13 cellular contexts compared by ENCODE assay signal in genomic region chr22:23072035-23072910, GRCh38. TPM values are rescaled to one million over a fixed set of nuclear protein-coding genes. Genes with fewer than 3 reads are reported as not detected.
DNase-seq lines count a peak whose midpoint lies in the region; ATAC-seq and TF ChIP-seq lines count a peak whose summit lies in the region.
"Had no signal": no experiment of that assay in that cellular context is flagged by ENCODE, and none has a peak within 500 bp of the region (broad histone marks: within the 10 kb centered on the region; RNA-seq: fewer than 3 reads in every experiment).

No MANE protein-coding gene starts in this region.

- ATAC-seq in SK-N-SH treated with all-trans-retinoic acid at 6 μM for 48 hours (no peak), WTC11 (no peak), right lobe of liver (no peak)
- no peak for ATAC-seq in stimulated activated effector memory CD8-positive, alpha-beta T cell treated with anti-CD3 and anti-CD28 coated beads, Interleukin-12 subunit alpha, Interleukin-12 subunit beta, amount 100 ng/mL, for 72 hours

- no peaks in the 10 kb centered on the region for H3K36me3 ChIP-seq in SK-N-SH (replicated peaks in 1 of 2; ENCODE audit: control insufficient read depth in 1 of 2, insufficient read depth in 2 of 2, low read length in 1 of 2)
- H3K36me3 ChIP-seq in right lobe of liver, result no peaks in the 10 kb centered on the region
- H3K36me3 ChIP-seq: breast epithelium had no signal

- peak overlapping the region; percentile 96; the same call in 1 of the 2 replicates for H3K4me2 ChIP-seq in SK-N-SH
- H3K4me2 ChIP-seq: PC-9 had no signal

- no peaks in the 10 kb centered on the region; the same call in 1 of the 2 replicates for H3K79me2 ChIP-seq in SK-N-SH (ENCODE audit: insufficient read depth)

- H3K9me3 Mint-ChIP-seq in WTC11, result no peaks in the 10 kb centered on the region
- no peaks in the 10 kb centered on the region for H3K9me3 Mint-ChIP-seq in stimulated activated effector memory CD8-positive, alpha-beta T cell treated with anti-CD3 and anti-CD28 coated beads, Interleukin-12 subunit alpha, Interleukin-12 subunit beta, amount 100 ng/mL, for 72 hours

- peaks cover 17% of the 10 kb centered on the region for H3K4me1 Mint-ChIP-seq in WTC11
- peaks cover 37% of the 10 kb centered on the region for H3K4me1 Mint-ChIP-seq in stimulated activated effector memory CD8-positive, alpha-beta T cell treated with anti-CD3 and anti-CD28 coated beads, Interleukin-12 subunit alpha, Interleukin-12 subunit beta, amount 100 ng/mL, for 72 hours

- POLR2A ChIA-PET in SK-N-SH (lab: Yijun Ruan, JAX) (interaction anchor here (1.4 kb wide), 1 partner anchor 38 kb away, joined by 3 read pairs; no protein-coding TSS in a partner anchor), WTC11 (lab: Charles Lee) (no interaction called here)

- no peaks in the 10 kb centered on the region for H3F3A ChIP-seq in SK-N-SH (replicated peaks; ENCODE audit: insufficient read depth)

- no peak overlapping the region for H2AFZ ChIP-seq in SK-N-SH (ENCODE audit: low read depth)
- H2AFZ ChIP-seq: PC-9 had no signal

- H3K27me3 Mint-ChIP-seq in WTC11 (ENCODE audit: low read depth), result peaks cover 46% of the 10 kb centered on the region

- no peak for TF ChIP-seq POLR2A in right lobe of liver (IDR thresholded peaks at IDR 0.05)

- H3K4me3 ChIP-seq in SK-N-SH (ENCODE audit: low read depth in 2 of 2, low read length in 1 of 2), result no peak overlapping the region
- H3K4me3 ChIP-seq in right lobe of liver, result no peak overlapping the region
- H3K4me3 ChIP-seq: PC-9 had no signal

- 92% methylated on average over 7 of the region's 11 CpGs for WGBS in SK-N-SH (ENCODE audit: low lambda C conversion rate)
- 92% methylated on average over 7 of the region's 11 CpGs for WGBS in right lobe of liver (ENCODE audit: insufficient coverage, low coverage, low lambda C conversion rate, missing lambda C conversion rate)

- H3K9ac ChIP-seq in SK-N-SH, result no peak overlapping the region
- H3K9ac ChIP-seq: KMS-11 had no signal

- CTCF ChIA-PET in SK-N-SH (lab: Yijun Ruan, JAX), result interaction anchor here (0.7 to 1.5 kb wide), 7 partner anchors 9 to 314 kb away, joined by 3 to 8 read pairs (median 3); no protein-coding TSS in a partner anchor
- CTCF ChIA-PET in WTC11 (lab: Charles Lee), result interaction anchor here (1.3 to 3.9 kb wide), 4 partner anchors 113 to 218 kb away, joined by 3 to 36 read pairs (median 4); no protein-coding TSS in a partner anchor

- H3K36me3 Mint-ChIP-seq in WTC11, result no peaks in the 10 kb centered on the region
- peaks cover 5% of the 10 kb centered on the region for H3K36me3 Mint-ChIP-seq in stimulated activated effector memory CD8-positive, alpha-beta T cell treated with anti-CD3 and anti-CD28 coated beads, Interleukin-12 subunit alpha, Interleukin-12 subunit beta, amount 100 ng/mL, for 72 hours

- H3K27me3 ChIP-seq in SK-N-SH (ENCODE audit: insufficient read depth) (no peaks in the 10 kb centered on the region), right lobe of liver (no peaks in the 10 kb centered on the region)
- H3K27me3 ChIP-seq: breast epithelium had no signal

- peaks cover 3% of the 10 kb centered on the region; the same call in 1 of the 2 replicates for H4K20me1 ChIP-seq in SK-N-SH (ENCODE audit: insufficient read depth)

- TF ChIP-seq EP300 in SK-N-SH (IDR thresholded peaks at IDR 0.05; ENCODE audit: borderline replicate concordance in 1 of 2, low read depth in 1 of 2, low read length in 1 of 2), result no peak

- no peak overlapping the region for H3K27ac Mint-ChIP-seq in WTC11
- H3K27ac Mint-ChIP-seq in stimulated activated effector memory CD8-positive, alpha-beta T cell treated with anti-CD3 and anti-CD28 coated beads, Interleukin-12 subunit alpha, Interleukin-12 subunit beta, amount 100 ng/mL, for 72 hours, result peak overlapping the region; percentile 50

- H3K9me2 ChIP-seq in SK-N-SH, result no peaks in the 10 kb centered on the region

- no peak for TF ChIP-seq CTCF in SK-N-SH (IDR thresholded peaks at IDR 0.05)
- TF ChIP-seq CTCF in WTC11 (IDR thresholded peaks at IDR 0.05), result no peak
- TF ChIP-seq CTCF in right lobe of liver (IDR thresholded peaks at IDR 0.05), result no peak

- peaks cover 5 to 35% of the 10 kb centered on the region in 2 experiments; a peak in 1 of 4 replicates for H3K4me1 ChIP-seq in SK-N-SH (ENCODE audit: control insufficient read depth in 1 of 2, insufficient read depth in 2 of 2, low read depth in 1 of 2, low read length in 1 of 2)
- peaks cover 0 to 5% (median 0%) of the 10 kb centered on the region in 4 donors for H3K4me1 ChIP-seq in right lobe of liver

- H3K27ac ChIP-seq in SK-N-SH (ENCODE audit: low read depth in 2 of 2, low read length in 1 of 2), result no peak overlapping the region
- no peak overlapping the region for H3K27ac ChIP-seq in right lobe of liver
- H3K27ac ChIP-seq: breast epithelium, KMS-11, PC-9 had no signal

- no peaks in the 10 kb centered on the region for H3K9me3 ChIP-seq in SK-N-SH
- H3K9me3 ChIP-seq in right lobe of liver, result no peaks in the 10 kb centered on the region
- H3K9me3 ChIP-seq: breast epithelium had no signal

- intact Hi-C loops in right lobe of liver (cut with DNase I), result no loop called here

- no peak for TF ChIP-seq RAD21 in SK-N-SH (IDR thresholded peaks at IDR 0.05; ENCODE audit: low read length)

- H3K4me3 Mint-ChIP-seq in WTC11, result peak overlapping the region; percentile 74
- H3K4me3 Mint-ChIP-seq in stimulated activated effector memory CD8-positive, alpha-beta T cell treated with anti-CD3 and anti-CD28 coated beads, Interleukin-12 subunit alpha, Interleukin-12 subunit beta, amount 100 ng/mL, for 72 hours, result peak overlapping the region; percentile 70

- no peak for DNase-seq in SK-N-SH
- no peak for DNase-seq in WTC11 (ENCODE audit: low spot score)
- DNase-seq in right lobe of liver, result peak in 2 of 3 donors; percentile 6 to 45
- no peak for DNase-seq in stimulated activated effector memory CD8-positive, alpha-beta T cell treated with anti-CD3 and anti-CD28 coated beads, Interleukin-12 subunit alpha, Interleukin-12 subunit beta, amount 100 ng/mL, for 72 hours (ENCODE audit: low spot score in 2 of 2)
- DNase-seq in NOMO-1 treated with dmso at 0.1 percent for 144 hours (lab: John Stamatoyannopoulos, UW; ENCODE audit: unreplicated experiment), result no peak
- DNase-seq in NCI-H510A (lab: John Stamatoyannopoulos, UW), result no peak
- DNase-seq in inferior parietal cortex (ENCODE audit: extremely low spot score), result no peak
- DNase-seq: NCI-H2107; PC-9; stimulated activated naive CD4-positive, alpha-beta T cell treated with Interleukin-2 at 50 U/mL for 16 hours had no signal

TF ChIP-seq in SK-N-SH, 30 proteins besides CTCF, POLR2A, EP300 and RAD21 (continues in another document):
- TF ChIP-seq SMC3 (IDR thresholded peaks at IDR 0.05; ENCODE audit: low read depth, low read length), result no peak

TF ChIP-seq in SK-N-SH treated with all-trans-retinoic acid at 6 μM for 48 hours, 23 proteins besides CTCF, POLR2A, EP300 and RAD21:
- no peak for TF ChIP-seq SNAI2 (CRISPR knock-in tag; IDR thresholded peaks at IDR 0.05)
- TF ChIP-seq RARB (CRISPR knock-in tag; IDR thresholded peaks at IDR 0.05), result no peak
- no peak for TF ChIP-seq PPARA (CRISPR knock-in tag; IDR thresholded peaks at IDR 0.05; ENCODE audit: borderline replicate concordance)
- no peak for TF ChIP-seq BACH2 (CRISPR knock-in tag; IDR thresholded peaks at IDR 0.05; ENCODE audit: borderline replicate concordance)
- no peak for TF ChIP-seq OSR1 (CRISPR knock-in tag; IDR thresholded peaks at IDR 0.05)
- TF ChIP-seq GLIS3 (CRISPR knock-in tag; IDR thresholded peaks at IDR 0.05), result no peak
- no peak for TF ChIP-seq ARNTL (CRISPR knock-in tag; IDR thresholded peaks at IDR 0.05; ENCODE audit: borderline replicate concordance, low read depth)
- no peak for TF ChIP-seq ZFP3 (CRISPR knock-in tag; IDR thresholded peaks at IDR 0.05)
- no peak for TF ChIP-seq ZC3H10 (CRISPR knock-in tag; IDR thresholded peaks at IDR 0.05)
- no peak for TF ChIP-seq ZNF565 (CRISPR knock-in tag; conservative IDR thresholded peaks at IDR 0.05; ENCODE audit: low read depth)
- TF ChIP-seq ZNF70 (CRISPR knock-in tag; IDR thresholded peaks at IDR 0.05), result no peak
- TF ChIP-seq TCF4 (CRISPR knock-in tag; IDR thresholded peaks at IDR 0.05; ENCODE audit: borderline replicate concordance), result no peak
- TF ChIP-seq ZFP30 (CRISPR knock-in tag; IDR thresholded peaks at IDR 0.05), result no peak

TF ChIP-seq in WTC11, 78 proteins besides CTCF, POLR2A, EP300 and RAD21 (continues in another document):
- TF ChIP-seq ZNF281 (CRISPR knock-in tag; IDR thresholded peaks at IDR 0.05) (no peak), NR1H2 (CRISPR knock-in tag; IDR thresholded peaks at IDR 0.05) (no peak), MYBL2 (CRISPR knock-in tag; IDR thresholded peaks at IDR 0.05) (no peak)

RNA-seq across cellular contexts. Expression of gene GNAZ, which starts 2.0 kb away (rescaled TPM):
- 5.4 and 6.5 TPM in 2 replicates for polyA plus RNA-seq in SK-N-SH (2012; rRNA removed)
- 3.9 and 6.3 TPM in 2 replicates for polyA plus RNA-seq in SK-N-SH (2012; cell fraction: cytosol; rRNA removed)
- polyA plus RNA-seq in SK-N-SH (2012; cell fraction: nucleus; rRNA removed), result 3.5 and 8.9 TPM in 2 replicates
- total RNA-seq in WTC11 (2021) (9.9 to 11.4 TPM (median 11.0 TPM) in 3 replicates), right lobe of liver (1 to 10 TPM in 2 of 6 experiments, under 1 TPM in 4; 0.15 to 1.5 (median 0.53) TPM)

Comparison
In these comparisons a context has a peak if more than half of its experiments do, and no peak if none do; other contexts are left out.
1. DNase-seq: peak in right lobe of liver (2 of 3); none in SK-N-SH (single experiment), WTC11 (single experiment), stimulated activated effector memory CD8-positive, alpha-beta T cell treated with anti-CD3 and anti-CD28 coated beads, Interleukin-12 subunit alpha, Interleukin-12 subunit beta, amount 100 ng/mL, for 72 hours (0 of 2), NOMO-1 treated with dmso at 0.1 percent for 144 hours (single experiment), NCI-H510A (single experiment) and inferior parietal cortex (single experiment).